In the genomic region with DNA sequence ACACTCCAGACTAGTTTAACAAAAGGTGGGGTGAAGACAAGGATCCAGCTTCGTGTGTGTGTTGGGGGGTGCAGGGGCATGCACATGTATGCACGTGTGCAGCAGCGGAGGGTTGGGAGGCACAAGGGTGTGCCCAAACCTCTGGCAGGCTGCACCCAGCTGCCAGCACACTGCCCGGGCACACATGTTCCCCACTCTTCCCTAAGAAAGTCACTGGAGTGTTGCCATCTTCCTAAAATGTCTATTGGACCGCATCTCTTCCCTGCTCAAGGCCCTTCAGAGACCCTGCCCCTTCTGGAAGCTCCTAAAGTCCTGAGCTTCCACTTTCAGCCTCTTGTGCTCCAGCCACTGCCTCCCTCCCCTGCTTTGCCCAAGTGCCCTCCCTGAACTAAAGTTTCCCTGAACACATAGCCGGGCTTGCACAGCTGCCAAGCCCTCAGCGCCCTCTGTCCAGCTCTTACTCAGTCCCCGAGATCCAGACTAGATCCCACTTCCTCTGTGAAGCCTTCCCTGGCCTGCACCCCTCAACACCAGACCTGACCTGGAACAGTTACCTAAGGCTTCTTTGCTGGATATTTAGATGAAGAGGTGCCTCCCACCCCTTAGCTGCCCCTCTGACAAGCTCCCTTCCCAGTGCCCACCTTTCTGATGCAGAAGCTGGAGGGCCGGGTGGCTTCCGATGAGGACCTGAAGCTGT, we compare ENCODE assay signal across 2 cellular contexts.
TF ChIP-seq lines count a peak whose summit lies in the region.

No MANE protein-coding gene starts in this region.

TF ChIP-seq in A549, 52 proteins besides CTCF, POLR2A, EP300 and RAD21:
- TF ChIP-seq, protein P1, sequence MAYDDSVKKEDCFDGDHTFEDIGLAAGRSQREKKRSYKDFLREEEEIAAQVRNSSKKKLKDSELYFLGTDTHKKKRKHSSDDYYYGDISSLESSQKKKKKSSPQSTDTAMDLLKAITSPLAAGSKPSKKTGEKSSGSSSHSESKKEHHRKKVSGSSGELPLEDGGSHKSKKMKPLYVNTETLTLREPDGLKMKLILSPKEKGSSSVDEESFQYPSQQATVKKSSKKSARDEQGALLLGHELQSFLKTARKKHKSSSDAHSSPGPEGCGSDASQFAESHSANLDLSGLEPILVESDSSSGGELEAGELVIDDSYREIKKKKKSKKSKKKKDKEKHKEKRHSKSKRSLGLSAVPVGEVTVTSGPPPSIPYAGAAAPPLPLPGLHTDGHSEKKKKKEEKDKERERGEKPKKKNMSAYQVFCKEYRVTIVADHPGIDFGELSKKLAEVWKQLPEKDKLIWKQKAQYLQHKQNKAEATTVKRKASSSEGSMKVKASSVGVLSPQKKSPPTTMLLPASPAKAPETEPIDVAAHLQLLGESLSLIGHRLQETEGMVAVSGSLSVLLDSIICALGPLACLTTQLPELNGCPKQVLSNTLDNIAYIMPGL (CRISPR knock-in tag; IDR thresholded peaks at IDR 0.05; ENCODE audit: borderline replicate concordance): no peak
- TF ChIP-seq HOXA7 (CRISPR knock-in tag; IDR thresholded peaks at IDR 0.05): 0 out of 2 replicates have a peak, but pooled peaks have one; percentile 69
- TF ChIP-seq EHMT2 (IDR thresholded peaks at IDR 0.05; ENCODE audit: low read depth): no peak
- TF ChIP-seq, protein P2, sequence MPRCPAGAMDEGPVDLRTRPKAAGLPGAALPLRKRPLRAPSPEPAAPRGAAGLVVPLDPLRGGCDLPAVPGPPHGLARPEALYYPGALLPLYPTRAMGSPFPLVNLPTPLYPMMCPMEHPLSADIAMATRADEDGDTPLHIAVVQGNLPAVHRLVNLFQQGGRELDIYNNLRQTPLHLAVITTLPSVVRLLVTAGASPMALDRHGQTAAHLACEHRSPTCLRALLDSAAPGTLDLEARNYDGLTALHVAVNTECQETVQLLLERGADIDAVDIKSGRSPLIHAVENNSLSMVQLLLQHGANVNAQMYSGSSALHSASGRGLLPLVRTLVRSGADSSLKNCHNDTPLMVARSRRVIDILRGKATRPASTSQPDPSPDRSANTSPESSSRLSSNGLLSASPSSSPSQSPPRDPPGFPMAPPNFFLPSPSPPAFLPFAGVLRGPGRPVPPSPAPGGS (IDR thresholded peaks at IDR 0.05): no peak
- no peak for TF ChIP-seq HOXB5 (CRISPR knock-in tag; IDR thresholded peaks at IDR 0.05)
- peak; percentile 77 for TF ChIP-seq POLR2AphosphoS2 (conservative IDR thresholded peaks at IDR 0.05; ENCODE audit: low read length)
- 0 out of 2 replicates have a peak, but pooled peaks have one; percentile 29 for TF ChIP-seq RARB (CRISPR knock-in tag; IDR thresholded peaks at IDR 0.05)
- TF ChIP-seq CBX8 (IDR thresholded peaks at IDR 0.05): no peak
- TF ChIP-seq FOSB (CRISPR knock-in tag; IDR thresholded peaks at IDR 0.05): peak; percentile 12; the same call in 1 of the 2 replicates
- no peak for TF ChIP-seq TP53 (CRISPR knock-in tag; IDR thresholded peaks at IDR 0.05)
- no peak for TF ChIP-seq BHLHE40 (IDR thresholded peaks at IDR 0.05; ENCODE audit: low read depth, low read length)

TF ChIP-seq in SK-N-SH, 30 proteins besides CTCF, POLR2A, EP300 and RAD21 (continued from another document):
- TF ChIP-seq, protein P3, sequence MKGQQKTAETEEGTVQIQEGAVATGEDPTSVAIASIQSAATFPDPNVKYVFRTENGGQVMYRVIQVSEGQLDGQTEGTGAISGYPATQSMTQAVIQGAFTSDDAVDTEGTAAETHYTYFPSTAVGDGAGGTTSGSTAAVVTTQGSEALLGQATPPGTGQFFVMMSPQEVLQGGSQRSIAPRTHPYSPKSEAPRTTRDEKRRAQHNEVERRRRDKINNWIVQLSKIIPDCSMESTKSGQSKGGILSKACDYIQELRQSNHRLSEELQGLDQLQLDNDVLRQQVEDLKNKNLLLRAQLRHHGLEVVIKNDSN (IDR thresholded peaks at IDR 0.05; ENCODE audit: borderline replicate concordance, low read depth): no peak
- TF ChIP-seq RFX5 (IDR thresholded peaks at IDR 0.05; ENCODE audit: low read length) (no peak), POLR2AphosphoS5 (IDR thresholded peaks at IDR 0.05; ENCODE audit: low read depth, low read length) (0 out of 2 replicates have a peak, but pooled peaks have one; percentile 16), RXRA (IDR thresholded peaks at IDR 0.05; ENCODE audit: borderline replicate concordance, low read depth) (no peak), FOSL2 (IDR thresholded peaks at IDR 0.05; ENCODE audit: borderline replicate concordance, low read depth) (no peak), RCOR1 (IDR thresholded peaks at IDR 0.05; ENCODE audit: low read length) (no peak), TCF12 (IDR thresholded peaks at IDR 0.05) (no peak), TAF1 (IDR thresholded peaks at IDR 0.05; ENCODE audit: borderline replicate concordance, low read depth, low read length) (no peak)
- TF ChIP-seq, protein P4, sequence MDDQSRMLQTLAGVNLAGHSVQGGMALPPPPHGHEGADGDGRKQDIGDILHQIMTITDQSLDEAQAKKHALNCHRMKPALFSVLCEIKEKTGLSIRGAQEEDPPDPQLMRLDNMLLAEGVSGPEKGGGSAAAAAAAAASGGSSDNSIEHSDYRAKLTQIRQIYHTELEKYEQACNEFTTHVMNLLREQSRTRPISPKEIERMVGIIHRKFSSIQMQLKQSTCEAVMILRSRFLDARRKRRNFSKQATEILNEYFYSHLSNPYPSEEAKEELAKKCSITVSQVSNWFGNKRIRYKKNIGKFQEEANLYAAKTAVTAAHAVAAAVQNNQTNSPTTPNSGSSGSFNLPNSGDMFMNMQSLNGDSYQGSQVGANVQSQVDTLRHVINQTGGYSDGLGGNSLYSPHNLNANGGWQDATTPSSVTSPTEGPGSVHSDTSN (IDR thresholded peaks at IDR 0.05): peak; percentile 25; the same call in 1 of the 2 replicates
- TF ChIP-seq, protein P5, sequence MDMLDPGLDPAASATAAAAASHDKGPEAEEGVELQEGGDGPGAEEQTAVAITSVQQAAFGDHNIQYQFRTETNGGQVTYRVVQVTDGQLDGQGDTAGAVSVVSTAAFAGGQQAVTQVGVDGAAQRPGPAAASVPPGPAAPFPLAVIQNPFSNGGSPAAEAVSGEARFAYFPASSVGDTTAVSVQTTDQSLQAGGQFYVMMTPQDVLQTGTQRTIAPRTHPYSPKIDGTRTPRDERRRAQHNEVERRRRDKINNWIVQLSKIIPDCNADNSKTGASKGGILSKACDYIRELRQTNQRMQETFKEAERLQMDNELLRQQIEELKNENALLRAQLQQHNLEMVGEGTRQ (IDR thresholded peaks at IDR 0.05; ENCODE audit: borderline replicate concordance, low read depth, low read length): no peak
- TF ChIP-seq, protein P6, sequence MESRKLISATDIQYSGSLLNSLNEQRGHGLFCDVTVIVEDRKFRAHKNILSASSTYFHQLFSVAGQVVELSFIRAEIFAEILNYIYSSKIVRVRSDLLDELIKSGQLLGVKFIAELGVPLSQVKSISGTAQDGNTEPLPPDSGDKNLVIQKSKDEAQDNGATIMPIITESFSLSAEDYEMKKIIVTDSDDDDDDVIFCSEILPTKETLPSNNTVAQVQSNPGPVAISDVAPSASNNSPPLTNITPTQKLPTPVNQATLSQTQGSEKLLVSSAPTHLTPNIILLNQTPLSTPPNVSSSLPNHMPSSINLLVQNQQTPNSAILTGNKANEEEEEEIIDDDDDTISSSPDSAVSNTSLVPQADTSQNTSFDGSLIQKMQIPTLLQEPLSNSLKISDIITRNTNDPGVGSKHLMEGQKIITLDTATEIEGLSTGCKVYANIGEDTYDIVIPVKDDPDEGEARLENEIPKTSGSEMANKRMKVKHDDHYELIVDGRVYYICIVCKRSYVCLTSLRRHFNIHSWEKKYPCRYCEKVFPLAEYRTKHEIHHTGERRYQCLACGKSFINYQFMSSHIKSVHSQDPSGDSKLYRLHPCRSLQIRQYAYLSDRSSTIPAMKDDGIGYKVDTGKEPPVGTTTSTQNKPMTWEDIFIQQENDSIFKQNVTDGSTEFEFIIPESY (IDR thresholded peaks at IDR 0.05; ENCODE audit: borderline replicate concordance, low read depth): no peak
TF ChIP-seq in SK-N-SH: peak in this region for 2.
